ENCODE assay signal across 1 cellular context in the genomic region with DNA sequence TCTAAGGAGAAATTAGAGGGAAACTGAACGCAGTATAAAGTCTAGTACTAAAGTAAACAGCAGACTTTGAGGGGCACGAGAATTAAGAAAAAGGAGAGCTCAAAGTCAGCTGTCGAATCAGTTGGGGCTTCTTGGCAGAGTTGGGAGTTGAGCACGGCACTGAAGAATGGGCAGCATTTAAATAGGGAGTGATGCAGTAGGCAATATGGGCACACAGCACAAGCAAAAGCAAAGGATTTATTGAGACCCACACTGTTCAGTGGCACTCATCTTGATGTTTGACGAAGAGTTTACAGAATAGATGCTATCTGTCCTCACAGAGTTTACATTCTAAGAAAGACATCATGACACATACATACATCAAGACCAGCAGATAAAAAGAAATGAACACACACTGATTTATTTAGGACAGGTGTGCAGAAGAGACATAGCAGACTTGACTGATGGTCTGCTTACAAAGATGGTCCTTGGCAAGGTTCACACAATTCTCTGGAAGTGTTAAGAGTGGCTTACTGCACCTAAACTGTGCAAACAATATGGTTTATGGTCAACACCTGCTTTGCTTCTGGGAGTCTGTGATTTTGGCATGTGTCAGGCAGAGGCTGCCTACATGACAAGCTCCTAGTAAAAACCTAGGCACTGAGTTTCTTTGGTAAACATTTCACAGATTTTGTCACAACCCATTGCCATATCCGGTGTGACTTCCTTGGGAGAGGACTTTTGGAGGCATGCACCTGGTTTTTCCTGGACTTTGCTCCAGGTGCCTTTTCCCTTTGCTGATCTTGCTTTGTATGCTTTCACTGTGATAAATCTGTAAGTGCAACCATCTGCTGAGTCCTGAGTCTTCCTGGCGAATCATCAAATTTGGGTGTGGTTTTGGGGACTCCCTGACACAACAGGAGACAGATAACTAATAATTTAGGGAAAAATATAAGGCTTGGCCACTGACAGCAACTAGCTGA.
TF ChIP-seq lines count a peak whose summit lies in the region.

No MANE protein-coding gene starts in this region.

TF ChIP-seq in SK-N-SH treated with all-trans-retinoic acid at 6 μM for 48 hours, 23 proteins besides CTCF, POLR2A, EP300 and RAD21 (continued from another document):
- TF ChIP-seq, protein P1, sequence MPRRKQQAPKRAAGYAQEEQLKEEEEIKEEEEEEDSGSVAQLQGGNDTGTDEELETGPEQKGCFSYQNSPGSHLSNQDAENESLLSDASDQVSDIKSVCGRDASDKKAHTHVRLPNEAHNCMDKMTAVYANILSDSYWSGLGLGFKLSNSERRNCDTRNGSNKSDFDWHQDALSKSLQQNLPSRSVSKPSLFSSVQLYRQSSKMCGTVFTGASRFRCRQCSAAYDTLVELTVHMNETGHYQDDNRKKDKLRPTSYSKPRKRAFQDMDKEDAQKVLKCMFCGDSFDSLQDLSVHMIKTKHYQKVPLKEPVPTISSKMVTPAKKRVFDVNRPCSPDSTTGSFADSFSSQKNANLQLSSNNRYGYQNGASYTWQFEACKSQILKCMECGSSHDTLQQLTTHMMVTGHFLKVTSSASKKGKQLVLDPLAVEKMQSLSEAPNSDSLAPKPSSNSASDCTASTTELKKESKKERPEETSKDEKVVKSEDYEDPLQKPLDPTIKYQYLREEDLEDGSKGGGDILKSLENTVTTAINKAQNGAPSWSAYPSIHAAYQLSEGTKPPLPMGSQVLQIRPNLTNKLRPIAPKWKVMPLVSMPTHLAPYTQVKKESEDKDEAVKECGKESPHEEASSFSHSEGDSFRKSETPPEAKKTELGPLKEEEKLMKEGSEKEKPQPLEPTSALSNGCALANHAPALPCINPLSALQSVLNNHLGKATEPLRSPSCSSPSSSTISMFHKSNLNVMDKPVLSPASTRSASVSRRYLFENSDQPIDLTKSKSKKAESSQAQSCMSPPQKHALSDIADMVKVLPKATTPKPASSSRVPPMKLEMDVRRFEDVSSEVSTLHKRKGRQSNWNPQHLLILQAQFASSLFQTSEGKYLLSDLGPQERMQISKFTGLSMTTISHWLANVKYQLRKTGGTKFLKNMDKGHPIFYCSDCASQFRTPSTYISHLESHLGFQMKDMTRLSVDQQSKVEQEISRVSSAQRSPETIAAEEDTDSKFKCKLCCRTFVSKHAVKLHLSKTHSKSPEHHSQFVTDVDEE (CRISPR knock-in tag; IDR thresholded peaks at IDR 0.05): no peak
- TF ChIP-seq TCF4 (CRISPR knock-in tag; IDR thresholded peaks at IDR 0.05; ENCODE audit: borderline replicate concordance) (no peak), RARB (CRISPR knock-in tag; IDR thresholded peaks at IDR 0.05) (no peak)
